In the genomic region with DNA sequence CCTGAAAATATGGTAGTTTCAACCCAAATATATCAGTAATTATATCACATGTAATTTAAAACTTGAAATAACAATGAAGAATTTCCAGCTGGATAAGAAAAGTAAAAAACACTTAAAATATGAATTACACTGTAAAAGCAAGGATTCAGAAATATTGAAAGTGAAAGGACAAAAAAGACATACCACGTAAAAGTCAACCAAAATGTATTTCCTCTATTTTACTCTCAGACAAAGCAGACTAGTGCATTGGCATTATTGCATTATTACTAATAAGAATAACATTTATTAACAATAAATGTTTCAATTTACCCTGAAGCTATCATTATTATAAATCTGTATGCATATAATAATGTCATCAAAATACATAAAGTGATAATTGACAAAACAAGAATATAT, we compare ENCODE assay signal across 16 cellular contexts.
A peak's percentile ranks its signal among the peaks of the same experiment; 100 is the strongest.
DNase-seq lines count a peak whose midpoint lies in the region; ATAC-seq, FAIRE-seq and TF ChIP-seq lines count a peak whose summit lies in the region.
"Had no signal": no experiment of that assay in that cellular context is flagged by ENCODE, and none has a peak within 500 bp of the region (broad histone marks: within the 10 kb centered on the region; RNA-seq: fewer than 3 reads in every experiment).

No MANE protein-coding gene starts in this region.

- H3K36me3 Mint-ChIP-seq in activated CD4-positive, alpha-beta T cell treated with anti-CD3 and anti-CD28 coated beads, Interleukin-2, amount 10 ng/mL, durations not matched to agents 24 days and 14 days (ENCODE audit: low read depth), result no peaks in the 10 kb centered on the region

- H3K4me3 Mint-ChIP-seq in activated CD4-positive, alpha-beta T cell treated with anti-CD3 and anti-CD28 coated beads, Interleukin-2, amount 10 ng/mL, durations not matched to agents 24 days and 14 days, result peak overlapping the region; percentile 7

- H3K4me3 ChIP-seq in kidney (ENCODE audit: low read length in 2 of 2), result no peak overlapping the region
- H3K4me3 ChIP-seq: esophagus muscularis mucosa, SJSA1, upper lobe of right lung had no signal

- intact Hi-C loops in activated CD4-positive, alpha-beta T cell treated with anti-CD3 and anti-CD28 coated beads, Interleukin-2, amount 10 ng/mL, durations not matched to agents 24 days and 14 days (cut with micrococcal nuclease), result loop anchor here (1.0 kb wide), 1 partner anchor 23 kb away; no protein-coding TSS in a partner anchor
- intact Hi-C loops in kidney (cut with DNase I), result no loop called here

- H3K4me1 ChIP-seq in kidney (ENCODE audit: control insufficient read depth in 1 of 2, insufficient read depth in 1 of 2, low read depth in 1 of 2, low read length in 2 of 2), result no peaks in the 10 kb centered on the region
- H3K4me1 ChIP-seq: esophagus muscularis mucosa, SJSA1, upper lobe of right lung had no signal

- H3K9me3 ChIP-seq in kidney (ENCODE audit: control insufficient read depth in 1 of 2, low read length in 2 of 2), result no peaks in the 10 kb centered on the region
- H3K9me3 ChIP-seq: esophagus muscularis mucosa, SJSA1, upper lobe of right lung had no signal

- H3K36me3 ChIP-seq in kidney (ENCODE audit: control insufficient read depth in 1 of 2, insufficient read depth in 2 of 2, low read length in 2 of 2), result no peaks in the 10 kb centered on the region
- H3K36me3 ChIP-seq: esophagus muscularis mucosa, SJSA1, upper lobe of right lung had no signal

- DNase-seq in activated CD4-positive, alpha-beta T cell treated with anti-CD3 and anti-CD28 coated beads, Interleukin-2, amount 10 ng/mL, durations not matched to agents 24 days and 14 days, result no peak
- DNase-seq in activated CD4-positive, alpha-beta T cell treated with anti-CD3 and anti-CD28 coated beads, Interleukin-2, amount 50 U/mL, for 1 hour, result no peak
- DNase-seq in kidney, result no peak
- DNase-seq in HuH-7.5 (ENCODE audit: low spot score), result no peak
- DNase-seq in central memory CD4-positive, alpha-beta T cell, result no peak
- DNase-seq: activated naive CD4-positive, alpha-beta T cell; DND-41; NCI-H1092 treated with DMSO at 0.1 percent for 48 hours; NCI-H524 treated with DMSO at 0.1 percent for 48 hours; nucleus accumbens; upper lobe of right lung had no signal

- peak; percentile 30 for FAIRE-seq in kidney (lab: Jason Lieb, UNC)

- ATAC-seq in GM21515 (IDR thresholded peaks at IDR 0.05; ENCODE audit: unreplicated experiment), result peak; percentile 65
- peak; percentile 41 for ATAC-seq in HG03442 (IDR thresholded peaks at IDR 0.05; ENCODE audit: unreplicated experiment)
- ATAC-seq in GM21360 (IDR thresholded peaks at IDR 0.05; ENCODE audit: unreplicated experiment), result no peak
- ATAC-seq: upper lobe of right lung had no signal

- H3K27ac Mint-ChIP-seq in activated CD4-positive, alpha-beta T cell treated with anti-CD3 and anti-CD28 coated beads, Interleukin-2, amount 10 ng/mL, durations not matched to agents 24 days and 14 days, result no peak overlapping the region

- H3K9me3 Mint-ChIP-seq in activated CD4-positive, alpha-beta T cell treated with anti-CD3 and anti-CD28 coated beads, Interleukin-2, amount 10 ng/mL, durations not matched to agents 24 days and 14 days, result peaks cover 12% of the 10 kb centered on the region

- H3K27ac ChIP-seq in kidney (ENCODE audit: low read depth in 2 of 2, low read length in 2 of 2), result no peak overlapping the region
- H3K27ac ChIP-seq: esophagus muscularis mucosa, SJSA1, upper lobe of right lung had no signal

- H3K4me1 Mint-ChIP-seq in activated CD4-positive, alpha-beta T cell treated with anti-CD3 and anti-CD28 coated beads, Interleukin-2, amount 10 ng/mL, durations not matched to agents 24 days and 14 days, result peaks cover 11% of the 10 kb centered on the region

- peaks cover 6% of the 10 kb centered on the region for H3K27me3 Mint-ChIP-seq in activated CD4-positive, alpha-beta T cell treated with anti-CD3 and anti-CD28 coated beads, Interleukin-2, amount 10 ng/mL, durations not matched to agents 24 days and 14 days

- no peak for TF ChIP-seq CTCF in kidney (IDR thresholded peaks at IDR 0.05; ENCODE audit: borderline replicate concordance, extremely low read depth, insufficient read depth)

- no peak overlapping the region for H3K9ac ChIP-seq in kidney (ENCODE audit: low read length in 2 of 2)
